ENCODE assay signal across 8 cellular contexts in genomic region chr4:86594559-86595425, GRCh38. TPM values are rescaled to one million over a fixed set of nuclear protein-coding genes. Genes with fewer than 3 reads are reported as not detected.
DNase-seq lines count a peak whose midpoint lies in the region; ATAC-seq and TF ChIP-seq lines count a peak whose summit lies in the region.

No MANE protein-coding gene starts in this region.

- TF ChIP-seq CTCF in gastrocnemius medialis (IDR thresholded peaks at IDR 0.05 in 4 of 5, conservative IDR thresholded peaks at IDR 0.05 in 1 of 5) = no peak

- TF ChIP-seq POLR2A in gastrocnemius medialis (IDR thresholded peaks at IDR 0.05) = no peak

- CTCF ChIA-PET in CD8-positive, alpha-beta memory T cell (lab: Charles Lee) = no interaction called here

- H3K27ac ChIP-seq in CD8-positive, alpha-beta memory T cell (ENCODE audit: low read depth, low read length) = no peak overlapping the region
- H3K27ac ChIP-seq in iPS-20b (ENCODE audit: low read length) (peak overlapping the region; percentile 62), gastrocnemius medialis (peak overlapping the region; percentile 28 to 59 (median 50))

- ATAC-seq in GM19043 (IDR thresholded peaks at IDR 0.05; ENCODE audit: low read depth, unreplicated experiment) = peak; percentile 10
- peak; percentile 10 for ATAC-seq in HG03378 (IDR thresholded peaks at IDR 0.05; ENCODE audit: unreplicated experiment)
- ATAC-seq in gastrocnemius medialis = peak; percentile 38 to 39

- intact Hi-C loops in gastrocnemius medialis (cut with DNase I; ENCODE audit: low total_unique reads) = loop anchor here (10.0 kb wide), 1 partner anchor 300 kb away; the partner anchor contains the start of gene C4orf36

- no peaks in the 10 kb centered on the region for H3K9me3 ChIP-seq in CD8-positive, alpha-beta memory T cell (ENCODE audit: low read length)
- H3K9me3 ChIP-seq in iPS-20b (ENCODE audit: insufficient read depth, low read depth, low read length) = no peaks in the 10 kb centered on the region
- H3K9me3 ChIP-seq in gastrocnemius medialis = no peaks in the 10 kb centered on the region

- H3K9me3 Mint-ChIP-seq in CD8-positive, alpha-beta memory T cell = peaks cover 0 to 5% (median 0%) of the 10 kb centered on the region in 5 donors

- POLR2A ChIA-PET in CD8-positive, alpha-beta memory T cell (lab: Charles Lee) = no interaction called here

- H3K27ac Mint-ChIP-seq in CD8-positive, alpha-beta memory T cell = peak overlapping the region in 3 of 8 donors; percentile 13 to 59 (median 43)

- H3K4me3 Mint-ChIP-seq in CD8-positive, alpha-beta memory T cell = peak overlapping the region; percentile 60 to 90 (median 82)

- DNase-seq in CD8-positive, alpha-beta memory T cell = peak in 1 of 5 donors; percentile 7
- DNase-seq in SIG-M5 (lab: John Stamatoyannopoulos, UW) (peak; percentile 62), brain pericyte (ENCODE audit: low read depth, low spot score) (peak; percentile 27), gastrocnemius medialis (no peak), NK-92 (lab: John Stamatoyannopoulos, UW; ENCODE audit: unreplicated experiment) (no peak)

- H3K27me3 ChIP-seq in CD8-positive, alpha-beta memory T cell (ENCODE audit: insufficient read depth, low read length, poor library complexity, severe bottlenecking) = peaks cover 5% of the 10 kb centered on the region
- no peaks in the 10 kb centered on the region for H3K27me3 ChIP-seq in iPS-20b (ENCODE audit: insufficient read depth, low read length)
- peaks cover 20 to 36% (median 20%) of the 10 kb centered on the region in 3 donors for H3K27me3 ChIP-seq in gastrocnemius medialis

- no peaks in the 10 kb centered on the region for H3K36me3 Mint-ChIP-seq in CD8-positive, alpha-beta memory T cell

- H3K36me3 ChIP-seq in CD8-positive, alpha-beta memory T cell (ENCODE audit: insufficient read depth, low read length) = no peaks in the 10 kb centered on the region
- no peaks in the 10 kb centered on the region for H3K36me3 ChIP-seq in iPS-20b (ENCODE audit: insufficient read depth, low read depth, low read length)
- no peaks in the 10 kb centered on the region for H3K36me3 ChIP-seq in gastrocnemius medialis

- peak overlapping the region; percentile 92 for H3K9ac ChIP-seq in iPS-20b (ENCODE audit: low read depth, low read length)

- in situ Hi-C loops in gastrocnemius medialis (cut with MboI; ENCODE audit: low sequenced_read_pairs in 4 of 4) = no loop called here

- H3K4me1 Mint-ChIP-seq in CD8-positive, alpha-beta memory T cell = peaks cover 11 to 16% (median 15%) of the 10 kb centered on the region in 3 donors

- H3K4me1 ChIP-seq in CD8-positive, alpha-beta memory T cell (ENCODE audit: insufficient read depth, low read length) = no peaks in the 10 kb centered on the region
- peaks cover 33% of the 10 kb centered on the region for H3K4me1 ChIP-seq in iPS-20b (ENCODE audit: insufficient read depth, low read length)
- peaks cover 5 to 9% of the 10 kb centered on the region in 2 donors for H3K4me1 ChIP-seq in gastrocnemius medialis

- H3K4me3 ChIP-seq in CD8-positive, alpha-beta memory T cell (ENCODE audit: low read length) = no peak overlapping the region
- H3K4me3 ChIP-seq in iPS-20b (ENCODE audit: low read length) = peak overlapping the region; percentile 100
- H3K4me3 ChIP-seq in gastrocnemius medialis = peak overlapping the region; percentile 43 to 56 (median 52)

- peaks cover 5 to 49% of the 10 kb centered on the region in 2 donors for H3K27me3 Mint-ChIP-seq in CD8-positive, alpha-beta memory T cell

RNA-seq across cellular contexts. Expression of gene PTPN13, which starts 0.7 kb away (rescaled TPM):
- total RNA-seq in CD8-positive, alpha-beta memory T cell = under 1 TPM; 0.07 to 0.53 TPM
- 1.3 TPM for polyA plus RNA-seq in CD8-positive, alpha-beta memory T cell
- total RNA-seq in gastrocnemius medialis = 1 to 10 TPM in 3 of 4 donors, under 1 TPM in 1; 0.87 to 2.0 (median 1.6) TPM

Comparison
In these comparisons a context has a peak if more than half of its experiments do, and no peak if none do; other contexts are left out.
1. DNase-seq: peak in SIG-M5 (single experiment) and brain pericyte (single experiment); none in gastrocnemius medialis (0 of 2) and NK-92 (single experiment).
2. Peak in every context shown above with its lines, with median percentiles within 50 percentile points of each other: ATAC-seq.